ENCODE assay signal across 15 cellular contexts in the genomic region with DNA sequence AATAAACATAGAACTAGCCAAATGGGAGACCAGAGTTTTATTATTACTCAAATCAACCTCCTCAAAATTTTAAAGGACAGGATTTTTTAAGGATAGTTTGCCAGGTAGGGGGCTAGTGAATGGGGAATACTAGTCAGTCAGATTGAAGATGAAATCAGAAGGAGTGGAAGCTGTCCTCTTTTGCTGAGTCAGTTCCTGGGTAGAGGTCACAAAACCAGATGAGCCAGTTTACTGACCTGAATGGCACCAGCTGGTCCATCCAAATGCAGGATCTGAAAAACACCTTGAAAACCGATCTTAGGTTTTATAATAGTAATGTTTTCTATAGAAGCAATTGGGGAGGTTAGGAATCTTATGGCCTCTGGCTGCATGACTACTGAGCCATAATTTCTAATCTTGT.
"Had no signal": no experiment of that assay in that cellular context is flagged by ENCODE, and none has a peak within 500 bp of the region (broad histone marks: within the 10 kb centered on the region; RNA-seq: fewer than 3 reads in every experiment).

No MANE protein-coding gene starts in this region.

- DNase-seq: colonic mucosa; dermis blood vessel endothelial cell; erythroblast; heart left ventricle; hippocampal formation; kidney glomerular epithelial cell; mucosa of descending colon; natural killer cell; posterior cingulate gyrus; sigmoid colon; stimulated activated CD4-positive, alpha-beta T cell treated with anti-CD3 and anti-CD28 coated beads, Interleukin-2, amount 100 ng/mL, for 24 hours; stimulated activated naive CD4-positive, alpha-beta T cell; stomach; substantia nigra had no signal

- H3K36me3 ChIP-seq: colonic mucosa, heart left ventricle, sigmoid colon, stomach had no signal

- H3K27me3 ChIP-seq: colonic mucosa, heart left ventricle, sigmoid colon, stomach had no signal

- ATAC-seq: heart left ventricle, mucosa of descending colon, natural killer cell had no signal

- H3K4me3 ChIP-seq: colonic mucosa, heart left ventricle, mucosa of descending colon, sigmoid colon, skin epidermis, stomach had no signal

- H3K9me3 ChIP-seq: colonic mucosa, heart left ventricle, mucosa of descending colon, sigmoid colon, stomach had no signal
